12 cellular contexts compared by ENCODE assay signal in the genomic region with DNA sequence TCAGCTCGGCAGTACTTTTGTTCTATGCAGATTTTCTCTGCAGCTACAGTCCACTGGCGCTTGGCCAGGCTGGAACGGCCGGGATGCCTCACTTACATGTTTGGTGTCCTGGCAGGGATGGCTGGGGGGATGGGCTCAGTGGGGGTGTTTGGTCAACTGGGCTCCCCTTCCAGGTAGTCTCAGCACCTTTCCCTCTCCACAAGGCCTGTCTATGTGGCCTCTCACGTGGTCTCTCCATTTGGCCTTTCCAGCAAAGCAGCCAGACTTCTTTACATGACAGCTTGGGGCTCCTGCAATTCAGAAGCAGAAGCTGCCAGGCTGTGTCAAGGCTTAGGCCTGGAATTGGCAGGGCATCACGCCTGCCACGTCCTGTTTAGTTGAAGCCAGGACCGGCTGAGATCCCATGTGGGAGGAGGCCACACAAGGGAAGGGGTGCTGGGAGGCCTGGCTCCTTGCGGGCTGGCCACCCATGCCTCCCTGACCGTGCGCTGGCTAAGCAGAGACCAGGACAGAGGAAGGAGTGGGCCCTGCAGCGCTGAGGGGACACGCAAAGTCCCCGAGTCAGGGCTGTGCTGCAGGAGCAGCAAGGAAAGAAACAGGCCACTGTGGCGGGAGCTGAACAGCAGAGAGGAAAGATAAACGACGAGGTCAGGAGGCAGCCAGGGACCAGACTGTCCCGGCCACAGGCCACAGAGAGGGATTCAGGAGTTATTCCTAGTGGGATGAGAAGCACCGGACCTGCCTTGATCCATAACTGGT. TPM values are rescaled to one million over a fixed set of nuclear protein-coding genes. Genes with fewer than 3 reads are reported as not detected.
DNase-seq lines count a peak whose midpoint lies in the region; ATAC-seq and TF ChIP-seq lines count a peak whose summit lies in the region.
"Had no signal": no experiment of that assay in that cellular context is flagged by ENCODE, and none has a peak within 500 bp of the region (broad histone marks: within the 10 kb centered on the region; RNA-seq: fewer than 3 reads in every experiment).

No MANE protein-coding gene starts in this region.

- TF ChIP-seq POLR2A in testis (IDR thresholded peaks at IDR 0.05), result no peak

- H3K36me3 ChIP-seq in testis (ENCODE audit: low read depth, missing control alignments) (no peaks in the 10 kb centered on the region), brain microvascular endothelial cell (replicated peaks) (no peaks in the 10 kb centered on the region)

- peaks cover 22% of the 10 kb centered on the region for H3K4me1 ChIP-seq in testis

- DNase-seq in fibroblast of gingiva (ENCODE audit: low read depth), result peak; percentile 9
- peak; percentile 19 for DNase-seq in myocyte (ENCODE audit: low read depth)
- DNase-seq in testis, result peak; percentile 47
- DNase-seq in brain microvascular endothelial cell, result no peak
- DNase-seq in coronary artery (ENCODE audit: low spot score), result no peak
- no peak for DNase-seq in HUDEP-2 (lab: John Stamatoyannopoulos, UW; ENCODE audit: unreplicated experiment in 76 of 76)
- DNase-seq: activated CD8-positive, alpha-beta memory T cell treated with anti-CD3 and anti-CD28 coated beads, Interleukin-2, amount 50 U/mL, for 48 hours; CD8-positive, alpha-beta T cell; stimulated activated naive CD4-positive, alpha-beta T cell treated with Interleukin-2 at 50 U/mL for 16 hours had no signal

- H3K27me3 ChIP-seq in testis (no peaks in the 10 kb centered on the region), brain microvascular endothelial cell (replicated peaks) (no peaks in the 10 kb centered on the region)

- intact Hi-C loops in testis (cut with DNase I; ENCODE audit: low total_unique reads), result no loop called here

- H3K4me3 ChIP-seq in testis, result no peak overlapping the region
- H3K4me3 ChIP-seq in brain microvascular endothelial cell (ENCODE audit: low read depth, low read length), result no peak overlapping the region
- H3K4me3 ChIP-seq in coronary artery, result no peak overlapping the region

- no peaks in the 10 kb centered on the region for H3K9me3 ChIP-seq in testis

- no peak for TF ChIP-seq CTCF in testis (IDR thresholded peaks at IDR 0.05)
- TF ChIP-seq CTCF in brain microvascular endothelial cell (IDR thresholded peaks at IDR 0.05; ENCODE audit: low read depth, low read length, missing control alignments), result no peak
- TF ChIP-seq CTCF in coronary artery (IDR thresholded peaks at IDR 0.05), result no peak

- ATAC-seq in GM19463 (IDR thresholded peaks at IDR 0.05; ENCODE audit: unreplicated experiment), result no peak
- ATAC-seq: CD8-positive, alpha-beta T cell had no signal

- in situ Hi-C loops in brain microvascular endothelial cell (cut with HindIII; ENCODE audit: low pct_ligation_motif_present, low sequenced_read_pairs), result no loop called here

- 44 to 53% methylated on average over 16 to 19 of the region's 19 CpGs for WGBS in testis, 2 donors

- peak overlapping the region; percentile 48 for H3K27ac ChIP-seq in angular gyrus (ENCODE audit: low read depth, low read length)
- H3K27ac ChIP-seq in testis, result peak overlapping the region in 1 of 2 donors; percentile 41
- no peak overlapping the region for H3K27ac ChIP-seq in brain microvascular endothelial cell
- no peak overlapping the region for H3K27ac ChIP-seq in coronary artery

RNA-seq across cellular contexts. Expression of a gene that starts 38.9 kb away (rescaled TPM):
- total RNA-seq in myocyte (10.9 and 11.3 TPM in 2 replicates), testis (10 to 100 TPM; 15.5 to 17.4 TPM)
- polyA plus RNA-seq in myocyte (2012), result 12.4 TPM
- polyA plus RNA-seq in testis (ENCODE audit: insufficient read depth, low read depth, low replicate concordance), result 22.3 TPM

RNA-seq across cellular contexts. Expression of a gene that starts 39.1 kb away (rescaled TPM):
- total RNA-seq in myocyte (45.9 and 57.1 TPM in 2 replicates), testis (100 to 1,000 TPM; 110 to 116 TPM)
- 38.6 TPM for polyA plus RNA-seq in myocyte (2012)
- 72.3 TPM for polyA plus RNA-seq in testis (ENCODE audit: insufficient read depth, low read depth, low replicate concordance)

RNA-seq across cellular contexts. Expression of a gene that starts 50.0 kb away (rescaled TPM):
- total RNA-seq in myocyte, result not detected in 2 replicates
- polyA plus RNA-seq in myocyte (2012), result not detected
- total RNA-seq in testis, result 1 to 10 TPM; 4.8 to 7.2 TPM
- 22.7 TPM for polyA plus RNA-seq in testis (ENCODE audit: insufficient read depth, low read depth, low replicate concordance)
- total RNA-seq: CD8-positive, alpha-beta T cell; mononuclear cell had no signal

Comparison
In these comparisons a context has a peak if more than half of its experiments do, and no peak if none do; other contexts are left out.
1. DNase-seq: peak in fibroblast of gingiva (single experiment), myocyte (single experiment) and testis (single experiment); none in brain microvascular endothelial cell (single experiment), coronary artery (single experiment) and HUDEP-2 (0 of 76).